ENCODE assay signal across 23 cellular contexts in genomic region chr1:35530946-35531345, GRCh38.
"Had no signal": no experiment of that assay in that cellular context is flagged by ENCODE, and none has a peak within 500 bp of the region (broad histone marks: within the 10 kb centered on the region; RNA-seq: fewer than 3 reads in every experiment).

No MANE protein-coding gene starts in this region.

- H3K27ac Mint-ChIP-seq: activated CD8-positive, alpha-beta T cell treated with anti-CD3 and anti-CD28 coated beads, Interleukin-2, amount 10 ng/mL, durations not matched to agents 7 days and 5 days; T-helper 17 cell; WTC11 had no signal

- H3K4me3 Mint-ChIP-seq: activated CD8-positive, alpha-beta T cell treated with anti-CD3 and anti-CD28 coated beads, Interleukin-2, amount 10 ng/mL, durations not matched to agents 7 days and 5 days; central memory CD8-positive, alpha-beta T cell; T-helper 17 cell; WTC11 had no signal

- H3K4me1 ChIP-seq: Peyer's patch had no signal

- DNase-seq: activated CD4-positive, alpha-beta T cell treated with anti-CD3 and anti-CD28 coated beads for 48 hours; activated CD4-positive, alpha-beta T cell treated with anti-CD3 and anti-CD28 coated beads, Interleukin-2, amount 50 U/mL, for 4 hours; activated CD4-positive, CD25-positive, alpha-beta regulatory T cell treated with anti-CD3 and anti-CD28 coated beads, Interleukin-2, amount 50 U/mL, for 72 hours; activated CD8-positive, alpha-beta memory T cell treated with anti-CD3 and anti-CD28 coated beads, Interleukin-2, amount 50 U/mL, for 48 hours; activated CD8-positive, alpha-beta T cell treated with anti-CD3 and anti-CD28 coated beads, Interleukin-2, amount 10 ng/mL, durations not matched to agents 7 days and 5 days; activated effector memory CD4-positive, alpha-beta T cell treated with Interleukin-2 at 50 U/mL for 16 hours; activated naive CD4-positive, alpha-beta T cell; activated T-cell treated with anti-CD3 and anti-CD28 coated beads, Interleukin-2, amount 50 U/mL, for 1 hour; anterior cingulate cortex; MM.1S; NCI-H1105 treated with DMSO at 0.1 percent for 48 hours; NCI-H1436 treated with DMSO at 0.1 percent for 48 hours; NCI-H187; NCI-H2081; NCI-H524; Peyer's patch; SHP77 treated with DMSO at 0.1 percent for 48 hours; T-helper 17 cell; T-helper 9 cell had no signal

- H3K9me3 ChIP-seq: Peyer's patch had no signal

- H3K27ac ChIP-seq: Peyer's patch, RWPE1 had no signal

- ATAC-seq: activated CD8-positive, alpha-beta T cell treated with anti-CD3 and anti-CD28 coated beads, Interleukin-2, amount 10 ng/mL, durations not matched to agents 7 days and 5 days; activated naive CD4-positive, alpha-beta T cell treated with anti-CD3 and anti-CD28 coated beads, Interleukin-2, amount 50 U/mL, for 72 hours; T-helper 17 cell; WTC11 had no signal

- H3K4me3 ChIP-seq: Peyer's patch had no signal

- H3K27me3 ChIP-seq: Peyer's patch had no signal

- H3K27me3 Mint-ChIP-seq: central memory CD8-positive, alpha-beta T cell; T-helper 17 cell had no signal
